In genomic region chr10:24556746-24557742, GRCh38 we compare ENCODE assay signal across 8 cellular contexts.
DNase-seq lines count a peak whose midpoint lies in the region; ATAC-seq and TF ChIP-seq lines count a peak whose summit lies in the region.

No MANE protein-coding gene starts in this region.

- H3K9me3 ChIP-seq in ascending aorta, result no peaks in the 10 kb centered on the region
- no peaks in the 10 kb centered on the region for H3K9me3 ChIP-seq in hepatocyte (ENCODE audit: low read depth)

- WGBS in hepatocyte (ENCODE audit: low lambda C conversion rate, missing lambda C conversion rate), result 58% methylated on average over 24 of the region's 24 CpGs

- peak in 2 of 3 experiments; percentile 46 to 51 for TF ChIP-seq CTCF in ascending aorta (IDR thresholded peaks at IDR 0.05)
- TF ChIP-seq CTCF in hepatocyte (IDR thresholded peaks at IDR 0.05; ENCODE audit: poor library complexity), result peak; percentile 78

- peak; percentile 79 for ATAC-seq in GM21723 (IDR thresholded peaks at IDR 0.05; ENCODE audit: unreplicated experiment)
- ATAC-seq in stimulated activated naive CD8-positive, alpha-beta T cell treated with anti-CD3 and anti-CD28 coated beads, Interleukin-15, amount 100 ng/mL, for 72 hours, result peak; percentile 66

- H3K9me2 ChIP-seq in hepatocyte (replicated peaks; ENCODE audit: insufficient read depth), result no peaks in the 10 kb centered on the region

- H3K4me1 ChIP-seq in ascending aorta, result no peaks in the 10 kb centered on the region
- peaks cover 4% of the 10 kb centered on the region for H3K4me1 ChIP-seq in hepatocyte (ENCODE audit: insufficient read depth)

- DNase-seq in NK-92 treated with Interleukin-12 subunit alpha and Interleukin-12 subunit beta, amount 100 ng/mL, for 24 hours (lab: John Stamatoyannopoulos, UW), result peak; percentile 3
- no peak for DNase-seq in NK-92 (lab: John Stamatoyannopoulos, UW; ENCODE audit: unreplicated experiment)
- peak; percentile 2 for DNase-seq in NCI-H2107 (lab: John Stamatoyannopoulos, UW)
- DNase-seq in ascending aorta (ENCODE audit: low spot score in 2 of 2), result peak in 1 of 2 donors; percentile 62
- DNase-seq in hepatocyte (ENCODE audit: low spot score), result peak; percentile 84
- DNase-seq in stimulated activated naive CD8-positive, alpha-beta T cell treated with anti-CD3 and anti-CD28 coated beads, Interleukin-15, amount 100 ng/mL, for 72 hours, result peak; percentile 15 to 33
- no peak for DNase-seq in activated T-cell treated with anti-CD3 and anti-CD28 coated beads, Interleukin-2, amount 50 U/mL, for 24 hours

- H3K27me3 ChIP-seq in ascending aorta, result no peaks in the 10 kb centered on the region
- H3K27me3 ChIP-seq in hepatocyte, result no peaks in the 10 kb centered on the region

- intact Hi-C loops in ascending aorta (cut with DNase I), result no loop called here

- H3K4me2 ChIP-seq in hepatocyte, result no peak overlapping the region

- H3K4me3 ChIP-seq in ascending aorta (no peak overlapping the region), hepatocyte (no peak overlapping the region)

- peak overlapping the region; percentile 2 to 16 for H3K27ac Mint-ChIP-seq in stimulated activated naive CD8-positive, alpha-beta T cell treated with anti-CD3 and anti-CD28 coated beads, Interleukin-15, amount 100 ng/mL, for 72 hours
- no peak overlapping the region for H3K27ac Mint-ChIP-seq in activated T-cell treated with anti-CD3 and anti-CD28 coated beads, Interleukin-2, amount 50 U/mL, for 24 hours

- H3K4me1 Mint-ChIP-seq in stimulated activated naive CD8-positive, alpha-beta T cell treated with anti-CD3 and anti-CD28 coated beads, Interleukin-15, amount 100 ng/mL, for 72 hours, result peaks cover 9% of the 10 kb centered on the region
- H3K4me1 Mint-ChIP-seq in activated T-cell treated with anti-CD3 and anti-CD28 coated beads, Interleukin-2, amount 50 U/mL, for 24 hours (ENCODE audit: low read depth), result peaks cover 6% of the 10 kb centered on the region

- H3K27ac ChIP-seq in ascending aorta, result no peak overlapping the region
- peak overlapping the region; percentile 33 for H3K27ac ChIP-seq in hepatocyte

- peaks cover 8% of the 10 kb centered on the region for H3K27me3 Mint-ChIP-seq in stimulated activated naive CD8-positive, alpha-beta T cell treated with anti-CD3 and anti-CD28 coated beads, Interleukin-15, amount 100 ng/mL, for 72 hours
- H3K27me3 Mint-ChIP-seq in activated T-cell treated with anti-CD3 and anti-CD28 coated beads, Interleukin-2, amount 50 U/mL, for 24 hours, result no peaks in the 10 kb centered on the region

- H3K4me3 Mint-ChIP-seq in stimulated activated naive CD8-positive, alpha-beta T cell treated with anti-CD3 and anti-CD28 coated beads, Interleukin-15, amount 100 ng/mL, for 72 hours, result no peak overlapping the region
- no peak overlapping the region for H3K4me3 Mint-ChIP-seq in activated T-cell treated with anti-CD3 and anti-CD28 coated beads, Interleukin-2, amount 50 U/mL, for 24 hours

- no peaks in the 10 kb centered on the region for H4K20me1 ChIP-seq in hepatocyte (ENCODE audit: insufficient read depth, poor library complexity, severe bottlenecking)

- H3K79me2 ChIP-seq in hepatocyte, result no peaks in the 10 kb centered on the region

- H3K36me3 Mint-ChIP-seq in activated T-cell treated with anti-CD3 and anti-CD28 coated beads, Interleukin-2, amount 50 U/mL, for 24 hours (ENCODE audit: low read depth), result no peaks in the 10 kb centered on the region

- H2AFZ ChIP-seq in hepatocyte, result no peak overlapping the region

- H3K9me3 Mint-ChIP-seq in stimulated activated naive CD8-positive, alpha-beta T cell treated with anti-CD3 and anti-CD28 coated beads, Interleukin-15, amount 100 ng/mL, for 72 hours, result no peaks in the 10 kb centered on the region
- no peaks in the 10 kb centered on the region for H3K9me3 Mint-ChIP-seq in activated T-cell treated with anti-CD3 and anti-CD28 coated beads, Interleukin-2, amount 50 U/mL, for 24 hours

- no peaks in the 10 kb centered on the region for H3K36me3 ChIP-seq in ascending aorta
- H3K36me3 ChIP-seq in hepatocyte (replicated peaks; ENCODE audit: insufficient read depth, low read depth), result no peaks in the 10 kb centered on the region

Comparison
In these comparisons a context has a peak if more than half of its experiments do, and no peak if none do; other contexts are left out.
1. DNase-seq: peak in NK-92 treated with Interleukin-12 subunit alpha and Interleukin-12 subunit beta, amount 100 ng/mL, for 24 hours (single experiment), NCI-H2107 (single experiment), hepatocyte (single experiment) and stimulated activated naive CD8-positive, alpha-beta T cell treated with anti-CD3 and anti-CD28 coated beads, Interleukin-15, amount 100 ng/mL, for 72 hours (2 of 2); none in NK-92 (single experiment) and activated T-cell treated with anti-CD3 and anti-CD28 coated beads, Interleukin-2, amount 50 U/mL, for 24 hours (single experiment).